18 cellular contexts compared by ENCODE assay signal in genomic region chr2:241194811-241195210, GRCh38.
"Had no signal": no experiment of that assay in that cellular context is flagged by ENCODE, and none has a peak within 500 bp of the region (broad histone marks: within the 10 kb centered on the region; RNA-seq: fewer than 3 reads in every experiment).

No MANE protein-coding gene starts in this region.

- ATAC-seq: foreskin keratinocyte; psoas muscle; stimulated activated memory B cell treated with anti-CD40 and anti-IgM and Interleukin-4, amounts not matched to agents 10 μg/mL and 1 μg/mL and 100 μg/mL, for 72 hours had no signal

- H3K4me1 Mint-ChIP-seq: stimulated activated memory B cell treated with anti-CD40 and anti-IgM and Interleukin-4, amounts not matched to agents 10 μg/mL and 1 μg/mL and 100 μg/mL, for 72 hours had no signal

- H3K4me1 ChIP-seq: colonic mucosa, foreskin keratinocyte, parathyroid adenoma, psoas muscle, right lobe of liver, testis, tibial nerve had no signal

- H3K9ac ChIP-seq: parathyroid adenoma had no signal

- H3K9me3 ChIP-seq: colonic mucosa, psoas muscle, right lobe of liver, testis, tibial nerve had no signal

- H3K27ac Mint-ChIP-seq: nephron; stimulated activated memory B cell treated with anti-CD40 and anti-IgM and Interleukin-4, amounts not matched to agents 10 μg/mL and 1 μg/mL and 100 μg/mL, for 72 hours; stimulated activated naive CD8-positive, alpha-beta T cell treated with anti-CD3 and anti-CD28 coated beads, Interleukin-15, Interleukin-2, amounts not matched to agents 100 ng/mL and 50 ng/mL, for 24 hours had no signal

- H3K9me3 Mint-ChIP-seq: nephron; stimulated activated memory B cell treated with anti-CD40 and anti-IgM and Interleukin-4, amounts not matched to agents 10 μg/mL and 1 μg/mL and 100 μg/mL, for 72 hours; stimulated activated naive CD8-positive, alpha-beta T cell treated with anti-CD3 and anti-CD28 coated beads, Interleukin-15, Interleukin-2, amounts not matched to agents 100 ng/mL and 50 ng/mL, for 24 hours had no signal

- FAIRE-seq: endothelial cell of umbilical vein had no signal

- H3K27me3 ChIP-seq: colonic mucosa, right lobe of liver, testis, tibial nerve had no signal

- DNase-seq: colonic mucosa; dermis blood vessel endothelial cell; erythroblast; foreskin keratinocyte; mammary epithelial cell; occipital lobe; retina; stimulated activated CD4-positive, alpha-beta T cell treated with anti-CD3 and anti-CD28 coated beads, Interleukin-4, amount 100 ng/mL, for 24 hours; testis had no signal

- H3K4me3 Mint-ChIP-seq: nephron; stimulated activated memory B cell treated with anti-CD40 and anti-IgM and Interleukin-4, amounts not matched to agents 10 μg/mL and 1 μg/mL and 100 μg/mL, for 72 hours; stimulated activated naive CD8-positive, alpha-beta T cell treated with anti-CD3 and anti-CD28 coated beads, Interleukin-15, Interleukin-2, amounts not matched to agents 100 ng/mL and 50 ng/mL, for 24 hours had no signal

- H3K4me3 ChIP-seq: colonic mucosa, psoas muscle, right lobe of liver, skin epidermis, testis, tibial nerve had no signal

- H3K27ac ChIP-seq: colonic mucosa, foreskin keratinocyte, parathyroid adenoma, psoas muscle, right lobe of liver, skin epidermis, testis, tibial nerve had no signal

- H3K36me3 ChIP-seq: colonic mucosa, right lobe of liver, tibial nerve had no signal

- H3K36me3 Mint-ChIP-seq: stimulated activated memory B cell treated with anti-CD40 and anti-IgM and Interleukin-4, amounts not matched to agents 10 μg/mL and 1 μg/mL and 100 μg/mL, for 72 hours had no signal

- H3K27me3 Mint-ChIP-seq: stimulated activated memory B cell treated with anti-CD40 and anti-IgM and Interleukin-4, amounts not matched to agents 10 μg/mL and 1 μg/mL and 100 μg/mL, for 72 hours; stimulated activated naive CD8-positive, alpha-beta T cell treated with anti-CD3 and anti-CD28 coated beads, Interleukin-15, Interleukin-2, amounts not matched to agents 100 ng/mL and 50 ng/mL, for 24 hours had no signal
